Comparison of ENCODE assay signal across 21 cellular contexts in the genomic region with DNA sequence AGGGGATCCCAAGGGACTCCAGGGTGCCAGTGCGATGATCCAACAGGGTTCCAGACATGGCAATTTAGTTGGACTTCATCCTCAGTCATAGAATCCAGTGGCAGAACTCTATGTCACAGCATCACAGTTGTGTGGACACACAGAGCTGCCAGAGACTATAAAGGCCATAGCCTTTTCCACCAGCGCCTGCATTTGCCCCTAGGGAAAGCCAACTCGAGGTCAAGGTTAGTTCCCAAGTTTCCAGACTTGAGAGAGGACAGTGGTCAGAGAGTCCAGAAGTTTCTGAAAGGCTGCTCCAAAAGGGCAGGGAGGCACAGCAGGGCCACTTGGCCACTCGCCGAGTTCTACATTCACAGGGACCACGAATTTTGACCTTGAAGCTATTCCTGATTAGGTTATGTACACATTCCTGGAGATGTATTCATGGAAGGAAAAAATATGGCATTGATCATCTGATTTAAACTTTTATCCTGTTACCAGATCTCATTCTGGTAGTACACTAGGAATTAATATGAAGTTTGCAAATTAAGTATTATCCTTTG.
"Had no signal": no experiment of that assay in that cellular context is flagged by ENCODE, and none has a peak within 500 bp of the region (broad histone marks: within the 10 kb centered on the region; RNA-seq: fewer than 3 reads in every experiment).

No MANE protein-coding gene starts in this region.

- H3K27me3 ChIP-seq: SJSA1 had no signal

- H3K4me3 ChIP-seq: K562, SJSA1, SK-N-MC had no signal

- H3K27ac ChIP-seq: KMS-11, SJSA1, SK-N-MC had no signal

- H3K36me3 ChIP-seq: SJSA1 had no signal

- H3K4me1 ChIP-seq: SJSA1 had no signal

- FAIRE-seq: K562, RCC 7860 had no signal

- H3K9ac ChIP-seq: KMS-11 had no signal

- H3K9me3 ChIP-seq: SJSA1 had no signal

- H3K4me2 ChIP-seq: KMS-11 had no signal

- DNase-seq: Kasumi-1, MM.1S, NCI-H1092 treated with DMSO at 0.1 percent for 48 hours, NCI-H1436, NCI-H187, NCI-H2029, NCI-H2081 treated with DMSO at 0.1 percent for 48 hours, NCI-H226, NCI-H446, NCI-H510A, NCI-H524 treated with DMSO at 0.1 percent for 48 hours, NCI-H69, NCI-H774, Right ventricle myocardium superior, RPMI8226, SIG-M5 had no signal

- ATAC-seq: K562 had no signal
